Comparison of ENCODE assay signal across 20 cellular contexts in genomic region chr11:76436020-76436419, GRCh38.
"Had no signal": no experiment of that assay in that cellular context is flagged by ENCODE, and none has a peak within 500 bp of the region (broad histone marks: within the 10 kb centered on the region; RNA-seq: fewer than 3 reads in every experiment).

No MANE protein-coding gene starts in this region.

- H3K27ac ChIP-seq: gastrocnemius medialis, spleen, upper lobe of right lung had no signal

- H3K27me3 ChIP-seq: gastrocnemius medialis, spleen, upper lobe of right lung had no signal

- H3K36me3 ChIP-seq: gastrocnemius medialis, spleen, upper lobe of right lung had no signal

- H3K4me3 ChIP-seq: gastrocnemius medialis, spleen, upper lobe of right lung had no signal

- ATAC-seq: effector memory CD8-positive, alpha-beta T cell; esophagus mucosa; gastrocnemius medialis; left ventricle myocardium superior; naive thymus-derived CD8-positive, alpha-beta T cell; upper lobe of right lung had no signal

- DNase-seq: activated CD8-positive, alpha-beta memory T cell treated with anti-CD3 and anti-CD28 coated beads, Interleukin-2, amount 50 U/mL, for 48 hours; activated gamma-delta T cell; activated T-cell treated with anti-CD3 and anti-CD28 coated beads, Interleukin-2, amount 50 U/mL, for 72 hours; central memory CD4-positive, alpha-beta T cell; effector memory CD8-positive, alpha-beta T cell; gastrocnemius medialis; hippocampal formation; left ventricle myocardium superior; mammary epithelial cell; naive thymus-derived CD8-positive, alpha-beta T cell; retina; spleen; stimulated activated CD4-positive, alpha-beta T cell treated with anti-CD3 and anti-CD28 coated beads, Interleukin-4, amount 100 ng/mL, for 1 hour; stimulated activated naive CD4-positive, alpha-beta T cell treated with Interleukin-2 at 50 U/mL for 16 hours; upper lobe of right lung had no signal

- H3K4me1 ChIP-seq: gastrocnemius medialis, spleen, upper lobe of right lung had no signal

- H3K9me3 ChIP-seq: gastrocnemius medialis, spleen, upper lobe of right lung had no signal

- FAIRE-seq: astrocyte, colon, endothelial cell of umbilical vein, islet of Langerhans had no signal
